ENCODE assay signal across 8 cellular contexts in genomic region chr9:4662108-4662988, GRCh38. TPM values are rescaled to one million over a fixed set of nuclear protein-coding genes. Genes with fewer than 3 reads are reported as not detected.
A peak's percentile ranks its signal among the peaks of the same experiment; 100 is the strongest.
DNase-seq lines count a peak whose midpoint lies in the region; ATAC-seq lines count a peak whose summit lies in the region.

PLPP6 (plus strand) TSS chr9:4662294; CDS start chr9:4662376, 82 bp downstream.

- peak; percentile 89 for ATAC-seq in GM21367 (IDR thresholded peaks at IDR 0.05; ENCODE audit: unreplicated experiment)

- H3K27me3 ChIP-seq in mononuclear cell (ENCODE audit: insufficient read depth, low read length): peaks cover 6% of the 10 kb centered on the region

- peak; percentile 94 for DNase-seq in DMS 273 (lab: John Stamatoyannopoulos, UW; ENCODE audit: unreplicated experiment)
- DNase-seq in HT1080 (ENCODE audit: low read depth): peak; percentile 85
- DNase-seq in NOMO-1 treated with dmso at 0.1 percent for 144 hours (lab: John Stamatoyannopoulos, UW; ENCODE audit: unreplicated experiment): peak; percentile 22
- peak; percentile 59 for DNase-seq in activated T-cell treated with anti-CD3 and anti-CD28 coated beads for 4 hours
- peak; percentile 82 for DNase-seq in epidermal melanocyte (ENCODE audit: insufficient read length, low spot score)
- DNase-seq in stimulated activated CD8-positive, alpha-beta memory T cell treated with anti-CD3 and anti-CD28 coated beads, Interleukin-7, amount 100 ng/mL, for 1 hour (ENCODE audit: low read depth in 2 of 2): peak; percentile 45 to 47

- peaks cover 45% of the 10 kb centered on the region for H3K4me1 ChIP-seq in mononuclear cell (ENCODE audit: insufficient read depth, low read length)

- no peaks in the 10 kb centered on the region for H3K9me3 ChIP-seq in mononuclear cell (ENCODE audit: low read depth, low read length)

- H3K4me3 ChIP-seq in mononuclear cell (ENCODE audit: low read length): peak within 1 kb of the TSS; percentile 80

RNA-seq across cellular contexts. Expression of gene PLPP6, which starts in this region (rescaled TPM):
- 7.6 and 7.7 TPM in 2 replicates for total RNA-seq in HT1080 (2014; rRNA removed; shearing (Covaris generic))
- 9.4 and 11.6 TPM in 2 replicates for polyA plus RNA-seq in HT1080 (2015; cell fraction: cytosol; rRNA removed)
- polyA plus RNA-seq in HT1080 (2015; cell fraction: nucleus; rRNA removed): 11.4 TPM in 2 replicates
- total RNA-seq in mononuclear cell: 10.1 TPM

Comparison
In these comparisons a context has a peak if more than half of its experiments do, and no peak if none do; other contexts are left out.
1. Peak in every context shown above with its lines: DNase-seq, ATAC-seq and H3K4me3 ChIP-seq.
2. DNase-seq: peak in every context shown above with its lines; median percentile 94 in DMS 273; 85 in HT1080; 82 in epidermal melanocyte; 59 in activated T-cell treated with anti-CD3 and anti-CD28 coated beads for 4 hours; 46 in stimulated activated CD8-positive, alpha-beta memory T cell treated with anti-CD3 and anti-CD28 coated beads, Interleukin-7, amount 100 ng/mL, for 1 hour; 22 in NOMO-1 treated with dmso at 0.1 percent for 144 hours.